ENCODE assay signal across 10 cellular contexts in the genomic region with DNA sequence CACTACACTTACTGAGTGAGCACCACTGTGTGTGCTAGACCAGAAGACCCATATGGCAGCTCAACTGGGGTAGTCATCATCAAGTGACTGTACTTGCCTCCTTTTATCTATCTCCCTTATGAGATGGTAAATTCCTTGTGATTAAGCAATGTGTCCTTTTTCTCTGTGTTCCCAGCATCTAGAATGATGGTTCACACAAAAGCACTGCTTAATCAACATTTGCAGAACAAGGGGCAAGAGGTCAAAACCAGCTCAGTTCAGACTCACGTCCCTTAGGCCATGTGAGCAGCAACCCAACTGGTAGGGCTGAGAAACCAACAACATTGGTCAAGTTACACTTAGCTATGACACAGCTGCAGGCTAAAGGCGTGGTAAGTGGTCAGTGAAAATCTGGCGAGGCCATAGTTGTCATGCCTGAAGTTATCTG. TPM values are rescaled to one million over a fixed set of nuclear protein-coding genes. Genes with fewer than 3 reads are reported as not detected.
DNase-seq lines count a peak whose midpoint lies in the region; ATAC-seq and TF ChIP-seq lines count a peak whose summit lies in the region.
"Had no signal": no experiment of that assay in that cellular context is flagged by ENCODE, and none has a peak within 500 bp of the region (broad histone marks: within the 10 kb centered on the region; RNA-seq: fewer than 3 reads in every experiment).

No MANE protein-coding gene starts in this region.

- H3K27ac ChIP-seq in ovary (no peak overlapping the region), colonic mucosa (no peak overlapping the region), neural progenitor cell (no peak overlapping the region)

- H3K4me2 ChIP-seq in skeletal muscle satellite cell (ENCODE audit: low read length) (peak overlapping the region; percentile 63), neural progenitor cell (no peak overlapping the region)

- peak overlapping the region; percentile 9 for H3K27ac Mint-ChIP-seq in activated T-helper 17 cell treated with anti-CD3 and anti-CD28 coated beads, Interleukin-2, amount 50 U/mL, for 72 hours
- H3K27ac Mint-ChIP-seq in neural progenitor cell = no peak overlapping the region

- H3K4me1 ChIP-seq in skeletal muscle satellite cell (ENCODE audit: control insufficient read depth, insufficient read depth, low read length) = peaks cover 95% of the 10 kb centered on the region
- H3K4me1 ChIP-seq in ovary (ENCODE audit: insufficient read depth) = peaks cover 23% of the 10 kb centered on the region
- H3K4me1 ChIP-seq in colonic mucosa = no peaks in the 10 kb centered on the region
- peaks cover 32% of the 10 kb centered on the region for H3K4me1 ChIP-seq in neural progenitor cell

- H3K9ac ChIP-seq in skeletal muscle satellite cell (ENCODE audit: low read depth, low read length) (peak overlapping the region; percentile 68), colonic mucosa (ENCODE audit: low read depth in 2 of 2, low read length in 2 of 2) (no peak overlapping the region), neural progenitor cell (no peak overlapping the region)

- H4K20me1 ChIP-seq in neural progenitor cell (ENCODE audit: low read depth) = peaks cover 15% of the 10 kb centered on the region

- H3K36me3 Mint-ChIP-seq in activated T-helper 17 cell treated with anti-CD3 and anti-CD28 coated beads, Interleukin-2, amount 50 U/mL, for 72 hours (ENCODE audit: low read depth) = no peaks in the 10 kb centered on the region
- H3K36me3 Mint-ChIP-seq in neural progenitor cell = peaks cover 18% of the 10 kb centered on the region

- no peak overlapping the region for H2AFZ ChIP-seq in neural progenitor cell (replicated peaks)

- intact Hi-C loops in ovary (cut with DNase I) (loop anchor here in 1 of 4 donors (5.0 kb wide), 1 partner anchor 40 kb away; no protein-coding TSS in a partner anchor), colonic mucosa (cut with DNase I) (no loop called here)

- H3K79me2 ChIP-seq in neural progenitor cell (ENCODE audit: low read depth) = peaks cover 88% of the 10 kb centered on the region

- 43 to 67% (median 65%) methylated on average over 3 of the region's 3 CpGs for WGBS in ovary, 3 donors

- TF ChIP-seq EP300 in ovary (IDR thresholded peaks at IDR 0.05) = no peak

- peak; percentile 85 for DNase-seq in foreskin melanocyte
- DNase-seq in ovary = no peak
- DNase-seq in colonic mucosa = no peak
- DNase-seq in neural progenitor cell (ENCODE audit: low spot score) = no peak
- DNase-seq in GM10266 (ENCODE audit: extremely low spot score) = no peak
- DNase-seq: H7, occipital lobe had no signal

- H3K27me3 Mint-ChIP-seq in activated T-helper 17 cell treated with anti-CD3 and anti-CD28 coated beads, Interleukin-2, amount 50 U/mL, for 72 hours = no peaks in the 10 kb centered on the region
- H3K27me3 Mint-ChIP-seq in neural progenitor cell (ENCODE audit: insufficient read depth, low read depth) = peaks cover 4% of the 10 kb centered on the region

- peaks cover 22% of the 10 kb centered on the region for H3K4me1 Mint-ChIP-seq in activated T-helper 17 cell treated with anti-CD3 and anti-CD28 coated beads, Interleukin-2, amount 50 U/mL, for 72 hours
- peaks cover 49% of the 10 kb centered on the region for H3K4me1 Mint-ChIP-seq in neural progenitor cell

- H3K4me3 ChIP-seq in skeletal muscle satellite cell (ENCODE audit: low read length) = peak overlapping the region; percentile 27
- H3K4me3 ChIP-seq in ovary = no peak overlapping the region
- no peak overlapping the region for H3K4me3 ChIP-seq in colonic mucosa
- H3K4me3 ChIP-seq in neural progenitor cell = no peak overlapping the region

- no peak for TF ChIP-seq CTCF in ovary (IDR thresholded peaks at IDR 0.05)
- TF ChIP-seq CTCF in colonic mucosa (IDR thresholded peaks at IDR 0.05) = no peak
- no peak for TF ChIP-seq CTCF in neural progenitor cell (IDR thresholded peaks at IDR 0.05)
- no peak for TF ChIP-seq CTCF in GM10266 (IDR thresholded peaks at IDR 0.05; ENCODE audit: control insufficient read depth, insufficient read depth, low read depth, missing control alignments)

- H3K9me3 ChIP-seq in skeletal muscle satellite cell (replicated peaks; ENCODE audit: low read length) (no peaks in the 10 kb centered on the region), ovary (no peaks in the 10 kb centered on the region), colonic mucosa (no peaks in the 10 kb centered on the region), neural progenitor cell (ENCODE audit: low read depth) (no peaks in the 10 kb centered on the region)

- no peaks in the 10 kb centered on the region for H3F3A ChIP-seq in neural progenitor cell (ENCODE audit: low read depth)

- H3K4me3 Mint-ChIP-seq in activated T-helper 17 cell treated with anti-CD3 and anti-CD28 coated beads, Interleukin-2, amount 50 U/mL, for 72 hours = no peak overlapping the region
- no peak overlapping the region for H3K4me3 Mint-ChIP-seq in neural progenitor cell

- ATAC-seq in GM21717 (IDR thresholded peaks at IDR 0.05; ENCODE audit: unreplicated experiment) = peak; percentile 9
- no peak for ATAC-seq in activated T-helper 17 cell treated with anti-CD3 and anti-CD28 coated beads, Interleukin-2, amount 50 U/mL, for 72 hours (replicated peaks)

- H3K27me3 ChIP-seq in skeletal muscle satellite cell (ENCODE audit: control insufficient read depth, insufficient read depth, low read length) (no peaks in the 10 kb centered on the region), ovary (no peaks in the 10 kb centered on the region), colonic mucosa (no peaks in the 10 kb centered on the region), neural progenitor cell (no peaks in the 10 kb centered on the region)

- H3K9me3 Mint-ChIP-seq in activated T-helper 17 cell treated with anti-CD3 and anti-CD28 coated beads, Interleukin-2, amount 50 U/mL, for 72 hours = no peaks in the 10 kb centered on the region
- no peaks in the 10 kb centered on the region for H3K9me3 Mint-ChIP-seq in neural progenitor cell

- H3K36me3 ChIP-seq in skeletal muscle satellite cell (ENCODE audit: insufficient read depth, low read length) (peaks cover 64% of the 10 kb centered on the region), ovary (no peaks in the 10 kb centered on the region), colonic mucosa (no peaks in the 10 kb centered on the region), neural progenitor cell (no peaks in the 10 kb centered on the region)

- no peak for TF ChIP-seq POLR2A in ovary (IDR thresholded peaks at IDR 0.05)

RNA-seq across cellular contexts. Expression of a gene that starts 10.0 kb away (rescaled TPM):
- 1 to 10 TPM; 1.7 to 5.4 TPM for total RNA-seq in activated T-helper 17 cell treated with anti-CD3 and anti-CD28 coated beads, Interleukin-2, amount 50 U/mL, for 72 hours
- total RNA-seq in skeletal muscle satellite cell (2012; rRNA removed) = 117 and 131 TPM in 2 replicates
- total RNA-seq in ovary (10 to 100 TPM in 6 of 7 donors, 1 to 10 TPM in 1; 7.7 to 31.0 (median 22.0) TPM), colonic mucosa (10 to 100 TPM; 19.1 to 21.2 TPM), neural progenitor cell (ENCODE audit: low replicate concordance) (12.3 and 15.5 TPM in 2 replicates)
- 10 to 100 TPM; 10.4 to 36.9 TPM for polyA plus RNA-seq in ovary
